Comparison of ENCODE assay signal across 1 cellular context in genomic region chr2:6186332-6187100, GRCh38.
TF ChIP-seq lines count a peak whose summit lies in the region.

No MANE protein-coding gene starts in this region.

TF ChIP-seq in IMR-90, 13 proteins besides CTCF, POLR2A, EP300 and RAD21 (continued from another document):
- no peak for TF ChIP-seq ELK1 (IDR thresholded peaks at IDR 0.05; ENCODE audit: borderline replicate concordance, low read depth, low read length)
- no peak for TF ChIP-seq USF2 (IDR thresholded peaks at IDR 0.05; ENCODE audit: low read depth, low read length)
